Comparison of ENCODE assay signal across 19 cellular contexts in the genomic region with DNA sequence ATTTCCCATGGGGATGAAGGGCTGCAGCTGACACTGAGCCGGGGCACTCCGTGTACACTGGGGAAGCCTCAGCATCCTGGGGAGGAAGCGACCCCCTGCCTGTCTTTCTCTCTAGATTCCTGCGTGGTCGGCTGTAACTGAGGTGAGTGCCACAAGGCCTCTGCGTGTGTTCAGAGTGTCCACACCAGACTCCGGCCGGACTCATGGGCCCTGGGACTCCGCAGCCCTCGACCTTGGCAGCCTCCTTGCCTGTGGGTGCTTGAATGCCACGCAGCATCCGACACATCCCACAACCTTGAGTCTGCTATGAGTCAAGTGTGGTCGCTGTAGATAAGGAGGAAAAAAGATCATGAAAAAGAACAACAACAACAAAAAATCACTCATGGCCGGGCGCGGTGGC. TPM values are rescaled to one million over a fixed set of nuclear protein-coding genes. Genes with fewer than 3 reads are reported as not detected.
"Had no signal": no experiment of that assay in that cellular context is flagged by ENCODE, and none has a peak within 500 bp of the region (broad histone marks: within the 10 kb centered on the region; RNA-seq: fewer than 3 reads in every experiment).

No MANE protein-coding gene starts in this region.

- H3K4me3 ChIP-seq: gastroesophageal sphincter, lung, smooth muscle cell had no signal

- H3K4me3 Mint-ChIP-seq: activated CD8-positive, alpha-beta T cell treated with anti-CD3 and anti-CD28 coated beads for 36 hours; central memory CD8-positive, alpha-beta T cell; naive thymus-derived CD4-positive, alpha-beta T cell; stimulated activated memory B cell treated with anti-CD40 and anti-IgM and Interleukin-4, amounts not matched to agents 10 μg/mL and 1 μg/mL and 100 μg/mL, for 72 hours; T-helper 2 cell treated with Interferon-gamma antibody and Interleukin-4, amounts not matched to agents 5 μg/mL and 100 μg/mL, for 36 hours had no signal

- H3K9me3 ChIP-seq: gastroesophageal sphincter had no signal

- H3K36me3 Mint-ChIP-seq: naive thymus-derived CD4-positive, alpha-beta T cell; stimulated activated memory B cell treated with anti-CD40 and anti-IgM and Interleukin-4, amounts not matched to agents 10 μg/mL and 1 μg/mL and 100 μg/mL, for 72 hours had no signal

- H3K4me1 ChIP-seq: gastroesophageal sphincter had no signal

- H3K4me1 Mint-ChIP-seq: central memory CD8-positive, alpha-beta T cell; naive thymus-derived CD4-positive, alpha-beta T cell; stimulated activated memory B cell treated with anti-CD40 and anti-IgM and Interleukin-4, amounts not matched to agents 10 μg/mL and 1 μg/mL and 100 μg/mL, for 72 hours had no signal

- ATAC-seq: activated CD8-positive, alpha-beta T cell treated with anti-CD3 and anti-CD28 coated beads for 36 hours; gastroesophageal sphincter; naive thymus-derived CD4-positive, alpha-beta T cell; right cardiac atrium; stimulated activated memory B cell treated with anti-CD40 and anti-IgM and Interleukin-4, amounts not matched to agents 10 μg/mL and 1 μg/mL and 100 μg/mL, for 72 hours had no signal

- H3K27ac Mint-ChIP-seq: activated CD8-positive, alpha-beta T cell treated with anti-CD3 and anti-CD28 coated beads for 36 hours; naive thymus-derived CD4-positive, alpha-beta T cell; stimulated activated memory B cell treated with anti-CD40 and anti-IgM and Interleukin-4, amounts not matched to agents 10 μg/mL and 1 μg/mL and 100 μg/mL, for 72 hours; T-helper 2 cell treated with Interferon-gamma antibody and Interleukin-4, amounts not matched to agents 5 μg/mL and 100 μg/mL, for 36 hours had no signal

- H3K27me3 Mint-ChIP-seq: activated CD8-positive, alpha-beta T cell treated with anti-CD3 and anti-CD28 coated beads for 36 hours had no signal

- DNase-seq: activated CD4-positive, alpha-beta T cell treated with anti-CD3 and anti-CD28 coated beads for 1 hour; activated CD8-positive, alpha-beta memory T cell treated with anti-CD3 and anti-CD28 coated beads, Interleukin-2, amount 50 U/mL, for 4 hours; activated CD8-positive, alpha-beta T cell treated with anti-CD3 and anti-CD28 coated beads for 36 hours; activated naive CD4-positive, alpha-beta T cell; effector memory CD4-positive, alpha-beta T cell; naive thymus-derived CD4-positive, alpha-beta T cell; right cardiac atrium; stimulated activated CD4-positive, alpha-beta T cell treated with anti-CD3 and anti-CD28 coated beads, Interleukin-1b, Interleukin-23, amount 100 ng/mL, for 48 hours; trophoblast cell had no signal

- H3K9me3 Mint-ChIP-seq: activated CD8-positive, alpha-beta T cell treated with anti-CD3 and anti-CD28 coated beads for 36 hours; central memory CD8-positive, alpha-beta T cell; naive thymus-derived CD4-positive, alpha-beta T cell; stimulated activated memory B cell treated with anti-CD40 and anti-IgM and Interleukin-4, amounts not matched to agents 10 μg/mL and 1 μg/mL and 100 μg/mL, for 72 hours; T-helper 2 cell treated with Interferon-gamma antibody and Interleukin-4, amounts not matched to agents 5 μg/mL and 100 μg/mL, for 36 hours had no signal

- H3K27ac ChIP-seq: epithelial cell of prostate, gastroesophageal sphincter had no signal

- H3K36me3 ChIP-seq: gastroesophageal sphincter had no signal

RNA-seq across cellular contexts. Expression of gene PAEP, which starts 23.4 kb away (rescaled TPM):
- total RNA-seq: activated CD8-positive, alpha-beta T cell treated with anti-CD3 and anti-CD28 coated beads for 36 hours; gastroesophageal sphincter; mononuclear cell; naive thymus-derived CD4-positive, alpha-beta T cell; posterior vena cava; right cardiac atrium; subcutaneous adipose tissue had no signal

RNA-seq across cellular contexts. Expression of gene OBP2A, which starts 39.0 kb away (rescaled TPM):
- total RNA-seq: activated CD8-positive, alpha-beta T cell treated with anti-CD3 and anti-CD28 coated beads for 36 hours; gastroesophageal sphincter; lung; mononuclear cell; naive thymus-derived CD4-positive, alpha-beta T cell; posterior vena cava; right cardiac atrium; smooth muscle cell; subcutaneous adipose tissue had no signal

RNA-seq across cellular contexts. Expression of gene GLT6D1, which starts 54.4 kb away (rescaled TPM):
- total RNA-seq: activated CD8-positive, alpha-beta T cell treated with anti-CD3 and anti-CD28 coated beads for 36 hours; gastroesophageal sphincter; lung; mononuclear cell; naive thymus-derived CD4-positive, alpha-beta T cell; posterior vena cava; right cardiac atrium; smooth muscle cell; subcutaneous adipose tissue had no signal
